In genomic region chr10:63700209-63700934, GRCh38 we compare ENCODE assay signal across 8 cellular contexts.
DNase-seq lines count a peak whose midpoint lies in the region; ATAC-seq and TF ChIP-seq lines count a peak whose summit lies in the region.

No MANE protein-coding gene starts in this region.

- TF ChIP-seq EP300 in suprapubic skin (IDR thresholded peaks at IDR 0.05) = no peak

- H3K36me3 ChIP-seq in right atrium auricular region (no peaks in the 10 kb centered on the region), suprapubic skin (no peaks in the 10 kb centered on the region)

- H3K27ac Mint-ChIP-seq in activated T-cell treated with anti-CD3 and anti-CD28 coated beads, Interleukin-2, amount 50 U/mL, for 24 hours = peak overlapping the region; percentile 42

- H3K9me3 ChIP-seq in right atrium auricular region (no peaks in the 10 kb centered on the region), suprapubic skin (no peaks in the 10 kb centered on the region)

- TF ChIP-seq POLR2A in suprapubic skin (IDR thresholded peaks at IDR 0.05) = no peak

- no peaks in the 10 kb centered on the region for H3K27me3 ChIP-seq in right atrium auricular region
- no peaks in the 10 kb centered on the region for H3K27me3 ChIP-seq in suprapubic skin

- no peak overlapping the region for H3K4me3 Mint-ChIP-seq in activated T-cell treated with anti-CD3 and anti-CD28 coated beads, Interleukin-2, amount 50 U/mL, for 24 hours
- H3K4me3 Mint-ChIP-seq in activated T-cell treated with anti-CD3 and anti-CD28 coated beads, Interleukin-2, amount 50 U/mL, for 4 hours = no peak overlapping the region

- no peaks in the 10 kb centered on the region for H3K27me3 Mint-ChIP-seq in activated T-cell treated with anti-CD3 and anti-CD28 coated beads, Interleukin-2, amount 50 U/mL, for 24 hours
- H3K27me3 Mint-ChIP-seq in activated T-cell treated with anti-CD3 and anti-CD28 coated beads, Interleukin-2, amount 50 U/mL, for 4 hours (ENCODE audit: low read depth) = no peaks in the 10 kb centered on the region

- peaks cover 25% of the 10 kb centered on the region for H3K4me1 Mint-ChIP-seq in activated T-cell treated with anti-CD3 and anti-CD28 coated beads, Interleukin-2, amount 50 U/mL, for 24 hours (ENCODE audit: low read depth)
- peaks cover 10% of the 10 kb centered on the region for H3K4me1 Mint-ChIP-seq in activated T-cell treated with anti-CD3 and anti-CD28 coated beads, Interleukin-2, amount 50 U/mL, for 4 hours (ENCODE audit: low read depth)

- TF ChIP-seq CTCF in right atrium auricular region (IDR thresholded peaks at IDR 0.05) (no peak), suprapubic skin (IDR thresholded peaks at IDR 0.05) (no peak)

- H3K36me3 Mint-ChIP-seq in activated T-cell treated with anti-CD3 and anti-CD28 coated beads, Interleukin-2, amount 50 U/mL, for 24 hours (ENCODE audit: low read depth) = no peaks in the 10 kb centered on the region
- H3K36me3 Mint-ChIP-seq in activated T-cell treated with anti-CD3 and anti-CD28 coated beads, Interleukin-2, amount 50 U/mL, for 4 hours (ENCODE audit: insufficient read depth) = no peaks in the 10 kb centered on the region

- H3K27ac ChIP-seq in right atrium auricular region (peak overlapping the region; percentile 78), suprapubic skin (peak overlapping the region; percentile 79)

- WGBS in suprapubic skin = 33% methylated on average over 5 of the region's 5 CpGs

- peaks cover 0 to 31% of the 10 kb centered on the region in 2 donors for H3K4me1 ChIP-seq in right atrium auricular region
- peaks cover 29% of the 10 kb centered on the region for H3K4me1 ChIP-seq in suprapubic skin

- H3K9me3 Mint-ChIP-seq in activated T-cell treated with anti-CD3 and anti-CD28 coated beads, Interleukin-2, amount 50 U/mL, for 24 hours = no peaks in the 10 kb centered on the region
- H3K9me3 Mint-ChIP-seq in activated T-cell treated with anti-CD3 and anti-CD28 coated beads, Interleukin-2, amount 50 U/mL, for 4 hours = no peaks in the 10 kb centered on the region

- DNase-seq in activated T-cell treated with anti-CD3 and anti-CD28 coated beads, Interleukin-2, amount 50 U/mL, for 24 hours = no peak
- DNase-seq in activated T-cell treated with anti-CD3 and anti-CD28 coated beads for 4 hours (no peak), right atrium auricular region (ENCODE audit: low spot score) (peak; percentile 80), suprapubic skin (ENCODE audit: low spot score in 2 of 2) (no peak), NCI-H82 treated with DMSO at 0.1 percent for 48 hours (lab: John Stamatoyannopoulos, UW; ENCODE audit: unreplicated experiment) (no peak)
- DNase-seq in activated T-cell treated with anti-CD3 and anti-CD28 coated beads, Interleukin-2, amount 50 U/mL, for 4 hours = no peak

- ATAC-seq in activated T-cell treated with anti-CD3 and anti-CD28 coated beads, Interleukin-2, amount 50 U/mL, for 4 hours = peak; percentile 95 to 96
- ATAC-seq in GM18870 (IDR thresholded peaks at IDR 0.05; ENCODE audit: unreplicated experiment) (no peak), HG03095 (IDR thresholded peaks at IDR 0.05; ENCODE audit: unreplicated experiment) (no peak)

- H3K4me3 ChIP-seq in right atrium auricular region (no peak overlapping the region), suprapubic skin (no peak overlapping the region)

Comparison
In these comparisons a context has a peak if more than half of its experiments do, and no peak if none do; other contexts are left out.
1. ATAC-seq: peak in activated T-cell treated with anti-CD3 and anti-CD28 coated beads, Interleukin-2, amount 50 U/mL, for 4 hours (2 of 2); none in GM18870 (single experiment) and HG03095 (single experiment).